In genomic region chr16:21184834-21185233, GRCh38 we compare ENCODE assay signal across 18 cellular contexts. TPM values are rescaled to one million over a fixed set of nuclear protein-coding genes. Genes with fewer than 3 reads are reported as not detected.
A peak's percentile ranks its signal among the peaks of the same experiment; 100 is the strongest.
DNase-seq lines count a peak whose midpoint lies in the region; ATAC-seq, FAIRE-seq and TF ChIP-seq lines count a peak whose summit lies in the region.
"Had no signal": no experiment of that assay in that cellular context is flagged by ENCODE, and none has a peak within 500 bp of the region (broad histone marks: within the 10 kb centered on the region; RNA-seq: fewer than 3 reads in every experiment).

No MANE protein-coding gene starts in this region.

- DNase-seq in activated naive CD4-positive, alpha-beta T cell (lab: John Stamatoyannopoulos, UW), result no peak
- DNase-seq in RCC 7860 (ENCODE audit: low spot score) (peak; percentile 20), fibroblast of mammary gland (ENCODE audit: low read depth) (peak; percentile 57), cerebellum (ENCODE audit: low spot score) (no peak), NCI-H187 (lab: John Stamatoyannopoulos, UW) (no peak)
- DNase-seq: NCI-H1105 treated with DMSO at 0.1 percent for 48 hours, NCI-H2227 treated with DMSO at 0.1 percent for 48 hours, right cardiac atrium, SIG-M5, substantia nigra had no signal

- FAIRE-seq in RCC 7860 (lab: Jason Lieb, UNC), result no peak
- FAIRE-seq: astrocyte had no signal

- H3K4me3 ChIP-seq in fibroblast of mammary gland (ENCODE audit: control insufficient read depth, low read depth, low read length), result no peak overlapping the region
- H3K4me3 ChIP-seq: neural progenitor cell had no signal

- H3K36me3 Mint-ChIP-seq in activated naive CD4-positive, alpha-beta T cell treated with anti-CD3 and anti-CD28 coated beads, Interleukin-2, amount 50 U/mL, for 24 hours, result peaks cover 18% of the 10 kb centered on the region
- H3K36me3 Mint-ChIP-seq in stimulated activated memory B cell treated with anti-CD40 and anti-IgM and Interleukin-4, amounts not matched to agents 10 μg/mL and 1 μg/mL and 100 μg/mL, for 72 hours, result peaks cover 39% of the 10 kb centered on the region

- ATAC-seq in stimulated activated memory B cell treated with anti-CD40 and anti-IgM and Interleukin-4, amounts not matched to agents 10 μg/mL and 1 μg/mL and 100 μg/mL, for 72 hours, result peak; percentile 58
- ATAC-seq in HG02970 (IDR thresholded peaks at IDR 0.05; ENCODE audit: low FRiP score, unreplicated experiment), result no peak
- ATAC-seq: right cardiac atrium had no signal

- H3K4me3 Mint-ChIP-seq in activated naive CD4-positive, alpha-beta T cell treated with anti-CD3 and anti-CD28 coated beads, Interleukin-2, amount 50 U/mL, for 24 hours, result no peak overlapping the region
- H3K4me3 Mint-ChIP-seq in stimulated activated memory B cell treated with anti-CD40 and anti-IgM and Interleukin-4, amounts not matched to agents 10 μg/mL and 1 μg/mL and 100 μg/mL, for 72 hours, result no peak overlapping the region
- H3K4me3 Mint-ChIP-seq: neural progenitor cell had no signal

- peaks cover 4% of the 10 kb centered on the region for H3K4me1 Mint-ChIP-seq in activated naive CD4-positive, alpha-beta T cell treated with anti-CD3 and anti-CD28 coated beads, Interleukin-2, amount 50 U/mL, for 24 hours
- H3K4me1 Mint-ChIP-seq in stimulated activated memory B cell treated with anti-CD40 and anti-IgM and Interleukin-4, amounts not matched to agents 10 μg/mL and 1 μg/mL and 100 μg/mL, for 72 hours, result peaks cover 18% of the 10 kb centered on the region
- H3K4me1 Mint-ChIP-seq: neural progenitor cell had no signal

- H3K27me3 Mint-ChIP-seq in activated naive CD4-positive, alpha-beta T cell treated with anti-CD3 and anti-CD28 coated beads, Interleukin-2, amount 50 U/mL, for 24 hours, result peaks cover 2% of the 10 kb centered on the region
- no peaks in the 10 kb centered on the region for H3K27me3 Mint-ChIP-seq in stimulated activated memory B cell treated with anti-CD40 and anti-IgM and Interleukin-4, amounts not matched to agents 10 μg/mL and 1 μg/mL and 100 μg/mL, for 72 hours

- no peak for TF ChIP-seq CTCF in fibroblast of mammary gland (conservative IDR thresholded peaks at IDR 0.05; ENCODE audit: control insufficient read depth, insufficient read depth, low read depth, low read length)

- H3K9me3 Mint-ChIP-seq in activated naive CD4-positive, alpha-beta T cell treated with anti-CD3 and anti-CD28 coated beads, Interleukin-2, amount 50 U/mL, for 24 hours, result no peaks in the 10 kb centered on the region
- peaks cover 15% of the 10 kb centered on the region for H3K9me3 Mint-ChIP-seq in stimulated activated memory B cell treated with anti-CD40 and anti-IgM and Interleukin-4, amounts not matched to agents 10 μg/mL and 1 μg/mL and 100 μg/mL, for 72 hours

- peak overlapping the region; percentile 47 for H3K27ac Mint-ChIP-seq in activated naive CD4-positive, alpha-beta T cell treated with anti-CD3 and anti-CD28 coated beads, Interleukin-2, amount 50 U/mL, for 24 hours
- peak overlapping the region; percentile 71 for H3K27ac Mint-ChIP-seq in stimulated activated memory B cell treated with anti-CD40 and anti-IgM and Interleukin-4, amounts not matched to agents 10 μg/mL and 1 μg/mL and 100 μg/mL, for 72 hours
- H3K27ac Mint-ChIP-seq: neural progenitor cell had no signal

RNA-seq across cellular contexts. Expression of gene LDAF1, which starts 26.4 kb away (rescaled TPM):
- total RNA-seq in cerebellum, result 11.8 TPM

RNA-seq across cellular contexts. Expression of gene ZP2, which starts 26.5 kb away (rescaled TPM):
- total RNA-seq in cerebellum, result 0.64 TPM
- total RNA-seq: astrocyte, dermis microvascular lymphatic vessel endothelial cell, fibroblast of lung, liver, right cardiac atrium had no signal

RNA-seq across cellular contexts. Expression of gene DNAH3, which starts 34.2 kb away (rescaled TPM):
- total RNA-seq in cerebellum, result 0.18 TPM
- total RNA-seq: astrocyte, fibroblast of lung, liver had no signal

RNA-seq across cellular contexts. Expression of gene ANKS4B, which starts 48.7 kb away (rescaled TPM):
- total RNA-seq in cerebellum, result 0.36 TPM
- total RNA-seq: astrocyte, dermis microvascular lymphatic vessel endothelial cell, fibroblast of lung, right cardiac atrium had no signal

Comparison
In these comparisons a context has a peak if more than half of its experiments do, and no peak if none do; other contexts are left out.
1. DNase-seq: peak in RCC 7860 (single experiment) and fibroblast of mammary gland (single experiment); none in activated naive CD4-positive, alpha-beta T cell (0 of 4), cerebellum (single experiment) and NCI-H187 (0 of 2).